ENCODE assay signal across 8 cellular contexts in the genomic region with DNA sequence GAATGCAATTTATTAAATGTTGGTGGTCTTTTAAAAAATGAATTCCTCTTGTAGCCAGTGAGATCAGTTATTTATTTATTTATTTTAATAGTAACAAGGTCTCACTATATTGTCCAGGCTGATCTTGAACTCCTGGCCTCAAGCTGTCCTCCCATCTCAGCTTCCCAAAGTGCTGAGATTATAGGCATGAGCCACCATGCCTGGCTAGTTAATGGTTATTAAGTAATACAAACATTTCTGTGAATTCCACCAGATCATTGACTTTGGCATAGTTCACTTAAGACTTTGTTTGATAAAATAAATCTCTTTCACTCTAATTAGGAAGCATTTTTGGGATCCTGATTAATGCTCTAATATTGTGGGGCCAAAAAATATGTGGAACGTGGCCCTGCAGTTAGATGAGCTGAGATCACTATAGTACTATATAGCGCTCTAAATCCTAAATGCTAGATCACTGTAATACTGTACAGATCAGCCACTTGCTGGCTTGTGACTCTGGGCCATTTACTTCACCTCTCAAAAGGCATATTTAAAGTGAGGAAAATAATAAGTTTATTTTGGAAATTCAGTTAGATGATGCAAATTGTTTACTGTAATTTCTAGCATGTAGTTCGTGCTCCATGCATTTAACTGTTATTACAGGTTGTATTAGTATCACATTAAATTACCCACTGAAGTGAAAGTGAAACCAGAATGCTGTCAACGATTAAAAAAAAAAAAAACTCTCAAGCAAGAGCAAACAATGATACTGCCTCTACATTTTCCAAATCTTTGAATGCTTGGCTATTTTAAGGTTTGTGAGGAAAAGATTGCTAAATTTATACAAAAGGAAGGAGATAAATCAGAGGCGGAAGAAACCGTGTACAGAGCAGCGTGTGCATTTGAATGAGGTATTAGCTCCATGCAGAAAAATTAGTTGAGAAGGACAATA. TPM values are rescaled to one million over a fixed set of nuclear protein-coding genes. Genes with fewer than 3 reads are reported as not detected.
DNase-seq lines count a peak whose midpoint lies in the region; ATAC-seq and TF ChIP-seq lines count a peak whose summit lies in the region.

No MANE protein-coding gene starts in this region.

- H3K27me3 ChIP-seq in BE2C = no peaks in the 10 kb centered on the region

- no peaks in the 10 kb centered on the region for H3K9me3 ChIP-seq in BE2C

- no peaks in the 10 kb centered on the region for H3K9me3 Mint-ChIP-seq in memory B cell

- peak overlapping the region; percentile 65 for H3K4me3 ChIP-seq in BE2C (ENCODE audit: low read depth, low read length)

- H3K27ac Mint-ChIP-seq in memory B cell = peak overlapping the region; percentile 96

- peak overlapping the region; percentile 100 for H3K4me3 Mint-ChIP-seq in memory B cell

- H3K36me3 ChIP-seq in BE2C = no peaks in the 10 kb centered on the region

- H3K4me1 Mint-ChIP-seq in memory B cell = peaks cover 2% of the 10 kb centered on the region

- H3K4me1 ChIP-seq in BE2C = no peaks in the 10 kb centered on the region

- H3K27me3 Mint-ChIP-seq in memory B cell = no peaks in the 10 kb centered on the region

- no peak for TF ChIP-seq CTCF in BE2C (IDR thresholded peaks at IDR 0.05; ENCODE audit: low read depth, low read length)

- H3K36me3 Mint-ChIP-seq in memory B cell = no peaks in the 10 kb centered on the region

- DNase-seq in BE2C (no peak), KG1 (lab: John Stamatoyannopoulos, UW) (peak; percentile 65), astrocyte of the hippocampus (ENCODE audit: low read depth, low spot score) (peak; percentile 36), memory B cell (ENCODE audit: low spot score in 2 of 2) (no peak), HPDE6-E6E7 (ENCODE audit: extremely low spot score) (no peak), NCI-H2081 treated with DMSO at 0.1 percent for 48 hours (lab: John Stamatoyannopoulos, UW) (no peak), NCI-H226 (no peak)
- no peak for DNase-seq in stimulated activated CD4-positive, alpha-beta T cell treated with anti-CD3 and anti-CD28 coated beads, Interleukin-15, amount 100 ng/mL, for 24 hours

- peak; percentile 62 for ATAC-seq in memory B cell (ENCODE audit: low read depth)

RNA-seq across cellular contexts. Expression of gene FAS, which starts 15.9 kb away (rescaled TPM):
- polyA plus RNA-seq in BE2C (2012; ENCODE audit: insufficient read depth, insufficient read length, low read depth) = 2.9 TPM

RNA-seq across cellular contexts. Expression of gene ACTA2, which starts 22.1 kb away (rescaled TPM):
- polyA plus RNA-seq in BE2C (2012; ENCODE audit: insufficient read depth, insufficient read length, low read depth) = 14.3 TPM

Comparison
In these comparisons a context has a peak if more than half of its experiments do, and no peak if none do; other contexts are left out.
1. DNase-seq: peak in KG1 (single experiment) and astrocyte of the hippocampus (single experiment); none in BE2C (single experiment), memory B cell (0 of 2), HPDE6-E6E7 (single experiment), NCI-H2081 treated with DMSO at 0.1 percent for 48 hours (single experiment), stimulated activated CD4-positive, alpha-beta T cell treated with anti-CD3 and anti-CD28 coated beads, Interleukin-15, amount 100 ng/mL, for 24 hours (single experiment) and NCI-H226 (single experiment).